ENCODE assay signal across 8 cellular contexts in genomic region chr14:68359862-68360552, GRCh38.
A peak's percentile ranks its signal among the peaks of the same experiment; 100 is the strongest.
DNase-seq lines count a peak whose midpoint lies in the region; ATAC-seq and TF ChIP-seq lines count a peak whose summit lies in the region.

No MANE protein-coding gene starts in this region.

- peak overlapping the region in 3 of 5 donors; percentile 27 to 68 (median 39) for H3K27ac ChIP-seq in adrenal gland
- peak overlapping the region; percentile 28 to 85 (median 62) for H3K27ac ChIP-seq in spleen

- H3K36me3 ChIP-seq in adrenal gland (replicated peaks in 1 of 2) (no peaks in the 10 kb centered on the region), spleen (no peaks in the 10 kb centered on the region)

- TF ChIP-seq CTCF in adrenal gland (IDR thresholded peaks at IDR 0.05) (no peak), spleen (IDR thresholded peaks at IDR 0.05 in 8 of 11, conservative IDR thresholded peaks at IDR 0.05 in 3 of 11) (no peak)

- TF ChIP-seq POLR2A in adrenal gland (IDR thresholded peaks at IDR 0.05) (no peak), spleen (IDR thresholded peaks at IDR 0.05) (no peak)

- no peak overlapping the region for H3K4me3 ChIP-seq in adrenal gland
- no peak overlapping the region for H3K4me3 ChIP-seq in spleen

- no peaks in the 10 kb centered on the region for H3K9me3 ChIP-seq in adrenal gland (replicated peaks in 1 of 3)
- no peaks in the 10 kb centered on the region for H3K9me3 ChIP-seq in spleen

- intact Hi-C loops in adrenal gland (cut with DNase I) = no loop called here
- intact Hi-C loops in spleen (cut with DNase I; ENCODE audit: low total_unique reads) = loop anchor here (10.0 kb wide), 1 partner anchor 95 kb away; no protein-coding TSS in a partner anchor

- no peak for ATAC-seq in activated T-cell treated with anti-CD3 and anti-CD28 coated beads, Interleukin-2, amount 50 U/mL, for 4 hours
- ATAC-seq in GM18868 (IDR thresholded peaks at IDR 0.05; ENCODE audit: unreplicated experiment) = no peak
- no peak for ATAC-seq in GM21737 (IDR thresholded peaks at IDR 0.05; ENCODE audit: unreplicated experiment)

- H3K36me3 Mint-ChIP-seq in activated T-cell treated with anti-CD3 and anti-CD28 coated beads, Interleukin-2, amount 50 U/mL, for 4 hours (ENCODE audit: insufficient read depth) = peaks cover 4% of the 10 kb centered on the region

- peaks cover 32% of the 10 kb centered on the region for H3K4me1 Mint-ChIP-seq in activated T-cell treated with anti-CD3 and anti-CD28 coated beads, Interleukin-2, amount 50 U/mL, for 4 hours (ENCODE audit: low read depth)

- H3K27me3 ChIP-seq in adrenal gland (no peaks in the 10 kb centered on the region), spleen (replicated peaks in 1 of 7) (no peaks in the 10 kb centered on the region)

- H3K4me3 Mint-ChIP-seq in activated T-cell treated with anti-CD3 and anti-CD28 coated beads, Interleukin-2, amount 50 U/mL, for 4 hours = no peak overlapping the region

- no peaks in the 10 kb centered on the region for H3K9me3 Mint-ChIP-seq in activated T-cell treated with anti-CD3 and anti-CD28 coated beads, Interleukin-2, amount 50 U/mL, for 4 hours

- no peaks in the 10 kb centered on the region for H3K27me3 Mint-ChIP-seq in activated T-cell treated with anti-CD3 and anti-CD28 coated beads, Interleukin-2, amount 50 U/mL, for 4 hours (ENCODE audit: low read depth)

- DNase-seq in HCEC 1CT (peak; percentile 20), adrenal gland (peak in 4 of 7 donors; percentile 12 to 58 (median 30)), iris pigment epithelial cell (ENCODE audit: low read depth) (peak; percentile 26), spleen (no peak)
- no peak for DNase-seq in activated T-cell treated with anti-CD3 and anti-CD28 coated beads, Interleukin-2, amount 50 U/mL, for 4 hours
- DNase-seq in activated CD4-positive, alpha-beta T cell treated with anti-CD3 and anti-CD28 coated beads for 4 hours = no peak

- H3K4me1 ChIP-seq in adrenal gland (replicated peaks in 1 of 2) = peaks cover 13 to 17% of the 10 kb centered on the region in 2 donors
- peaks cover 7 to 76% (median 44%) of the 10 kb centered on the region in 6 donors for H3K4me1 ChIP-seq in spleen

- WGBS in adrenal gland, 4 donors = 65 to 69% (median 66%) methylated on average over 7 of the region's 7 CpGs
- 51 to 74% (median 58%) methylated on average over 7 of the region's 7 CpGs for WGBS in spleen, 5 donors

Comparison
In these comparisons a context has a peak if more than half of its experiments do, and no peak if none do; other contexts are left out.
1. DNase-seq: peak in HCEC 1CT (single experiment), adrenal gland (4 of 7) and iris pigment epithelial cell (single experiment); none in spleen (single experiment), activated T-cell treated with anti-CD3 and anti-CD28 coated beads, Interleukin-2, amount 50 U/mL, for 4 hours (single experiment) and activated CD4-positive, alpha-beta T cell treated with anti-CD3 and anti-CD28 coated beads for 4 hours (0 of 2).